ENCODE assay signal across 1 cellular context in genomic region chr1:202200112-202200548, GRCh38.
TF ChIP-seq lines count a peak whose summit lies in the region.

No MANE protein-coding gene starts in this region.

TF ChIP-seq in HEK293, 187 proteins besides CTCF, POLR2A, EP300 and RAD21 (continued from another document and continues in another):
- TF ChIP-seq ZNF660 (tag by site-specific recombination; IDR thresholded peaks at IDR 0.05) (no peak), ZNF354C (tag by site-specific recombination; IDR thresholded peaks at IDR 0.05; ENCODE audit: borderline replicate concordance, low read depth) (no peak), ZNF19 (tag by site-specific recombination; IDR thresholded peaks at IDR 0.05; ENCODE audit: low read depth) (no peak), ZNF580 (tag by site-specific recombination; IDR thresholded peaks at IDR 0.05) (no peak), FEZF1 (tag by site-specific recombination; IDR thresholded peaks at IDR 0.05) (no peak), ZNF473 (tag by site-specific recombination; IDR thresholded peaks at IDR 0.05) (no peak), SP3 (tag by site-specific recombination; IDR thresholded peaks at IDR 0.05) (no peak), ZBTB21 (tag by site-specific recombination; IDR thresholded peaks at IDR 0.05) (0 out of 2 replicates have a peak, but pooled peaks have one; percentile 10), OSR2 (tag by site-specific recombination; IDR thresholded peaks at IDR 0.05) (peak; percentile 27; the same call in 1 of the 2 replicates), MYNN (tag by site-specific recombination; IDR thresholded peaks at IDR 0.05; ENCODE audit: borderline replicate concordance) (no peak), ZNF701 (tag by site-specific recombination; IDR thresholded peaks at IDR 0.05) (no peak), PRDM4 (tag by site-specific recombination; IDR thresholded peaks at IDR 0.05) (no peak), ZFHX2 (tag by site-specific recombination; conservative IDR thresholded peaks at IDR 0.05) (no peak), PRDM10 (tag by site-specific recombination; IDR thresholded peaks at IDR 0.05) (no peak), ZNF621 (tag by site-specific recombination; IDR thresholded peaks at IDR 0.05) (no peak), KLF16 (tag by site-specific recombination; IDR thresholded peaks at IDR 0.05) (peak; percentile 56; the same call in 1 of the 2 replicates), SP2 (tag by site-specific recombination; IDR thresholded peaks at IDR 0.05) (no peak), PRDM1 (tag by site-specific recombination; IDR thresholded peaks at IDR 0.05) (peak; percentile 58), ZNF747 (tag by site-specific recombination; IDR thresholded peaks at IDR 0.05) (no peak), ZNF23 (tag by site-specific recombination; IDR thresholded peaks at IDR 0.05; ENCODE audit: borderline replicate concordance) (no peak), ZNF133 (tag by site-specific recombination; IDR thresholded peaks at IDR 0.05) (no peak), ZNF510 (tag by site-specific recombination; IDR thresholded peaks at IDR 0.05; ENCODE audit: insufficient replicate concordance) (no peak), YY2 (tag by site-specific recombination; IDR thresholded peaks at IDR 0.05) (no peak), ZNF398 (tag by site-specific recombination; IDR thresholded peaks at IDR 0.05) (peak; percentile 54; the same call in 1 of the 2 replicates), ZBTB10 (tag by site-specific recombination; IDR thresholded peaks at IDR 0.05) (peak; percentile 64; the same call in 1 of the 2 replicates), OVOL3 (tag by site-specific recombination; IDR thresholded peaks at IDR 0.05) (no peak), HOXC10 (CRISPR knock-in tag; IDR thresholded peaks at IDR 0.05) (no peak), ZNF211 (tag by site-specific recombination; IDR thresholded peaks at IDR 0.05; ENCODE audit: low read depth) (no peak), ZBTB49 (tag by site-specific recombination; IDR thresholded peaks at IDR 0.05; ENCODE audit: low read depth) (no peak), ZSCAN18 (tag by site-specific recombination; IDR thresholded peaks at IDR 0.05) (no peak), ZNF529 (tag by site-specific recombination; IDR thresholded peaks at IDR 0.05; ENCODE audit: insufficient replicate concordance) (no peak), HIC1 (tag by site-specific recombination; IDR thresholded peaks at IDR 0.05) (peak; percentile 62), ZNF530 (tag by site-specific recombination; IDR thresholded peaks at IDR 0.05; ENCODE audit: low read depth) (no peak), ATF2 (tag by site-specific recombination; IDR thresholded peaks at IDR 0.05; ENCODE audit: low read depth) (0 out of 2 replicates have a peak, but pooled peaks have one; percentile 50), SCRT1 (tag by site-specific recombination; IDR thresholded peaks at IDR 0.05; ENCODE audit: borderline replicate concordance) (no peak)
